16 cellular contexts compared by ENCODE assay signal in the genomic region with DNA sequence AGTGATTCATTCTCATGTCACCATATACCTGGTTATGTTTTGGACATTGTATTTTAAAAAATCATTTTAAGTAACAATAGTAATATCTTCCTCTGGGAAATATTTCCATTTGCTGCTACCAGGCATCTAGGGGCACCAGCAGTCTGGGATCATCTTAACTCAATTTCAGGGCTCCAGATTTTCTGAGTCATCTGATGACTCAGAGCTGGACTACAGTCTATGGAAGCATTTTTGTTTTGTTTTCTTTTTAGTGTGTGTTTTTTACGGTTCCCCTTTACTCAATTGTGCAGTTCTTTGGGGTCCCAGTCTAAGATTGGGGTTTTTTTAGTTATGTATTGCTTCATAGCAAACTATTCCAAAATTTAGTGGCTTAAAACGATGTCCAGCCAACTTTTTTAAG. TPM values are rescaled to one million over a fixed set of nuclear protein-coding genes. Genes with fewer than 3 reads are reported as not detected.
A peak's percentile ranks its signal among the peaks of the same experiment; 100 is the strongest.
DNase-seq lines count a peak whose midpoint lies in the region; TF ChIP-seq lines count a peak whose summit lies in the region.
"Had no signal": no experiment of that assay in that cellular context is flagged by ENCODE, and none has a peak within 500 bp of the region (broad histone marks: within the 10 kb centered on the region; RNA-seq: fewer than 3 reads in every experiment).

No MANE protein-coding gene starts in this region.

- H3K27ac Mint-ChIP-seq in glutamatergic neuron (ENCODE audit: unreplicated experiment): no peak overlapping the region
- H3K27ac Mint-ChIP-seq: endodermal cell; IgD-negative memory B cell; immature natural killer cell; natural killer cell treated with Interleukin-12 subunit alpha and Interleukin-12 subunit beta and Interleukin-15 and Interleukin-18, amount 100 ng/mL, for 72 hours had no signal

- DNase-seq in EL: peak; percentile 55
- DNase-seq in LHCN-M2 (ENCODE audit: low read depth): peak; percentile 66
- DNase-seq in amniotic epithelial cell (ENCODE audit: low read depth): peak; percentile 51
- peak; percentile 64 for DNase-seq in iris pigment epithelial cell (ENCODE audit: low read depth)
- no peak for DNase-seq in glutamatergic neuron
- DNase-seq in KG1 (lab: John Stamatoyannopoulos, UW): no peak
- DNase-seq in AG20443 (ENCODE audit: low spot score): no peak
- DNase-seq: activated T-cell treated with anti-CD3 and anti-CD28 coated beads, Interleukin-2, amount 50 U/mL, for 1 hour; DMS79; endodermal cell; immature natural killer cell; NCI-H1436; NCI-H2227 treated with DMSO at 0.1 percent for 48 hours had no signal

- no peaks in the 10 kb centered on the region for H3K36me3 Mint-ChIP-seq in glutamatergic neuron (ENCODE audit: unreplicated experiment)
- H3K36me3 Mint-ChIP-seq: immature natural killer cell; natural killer cell treated with Interleukin-12 subunit alpha and Interleukin-12 subunit beta and Interleukin-15 and Interleukin-18, amount 100 ng/mL, for 72 hours had no signal

- peaks cover 2% of the 10 kb centered on the region for H3K4me1 Mint-ChIP-seq in glutamatergic neuron (ENCODE audit: low read depth, unreplicated experiment)
- H3K4me1 Mint-ChIP-seq: endodermal cell, immature natural killer cell had no signal

- no peaks in the 10 kb centered on the region for H3K27me3 Mint-ChIP-seq in glutamatergic neuron (ENCODE audit: unreplicated experiment)
- H3K27me3 Mint-ChIP-seq: IgD-negative memory B cell; natural killer cell treated with Interleukin-12 subunit alpha and Interleukin-12 subunit beta and Interleukin-15 and Interleukin-18, amount 100 ng/mL, for 72 hours had no signal

- no peak overlapping the region for H3K4me3 Mint-ChIP-seq in glutamatergic neuron (ENCODE audit: unreplicated experiment)
- H3K4me3 Mint-ChIP-seq: endodermal cell; IgD-negative memory B cell; immature natural killer cell; natural killer cell treated with Interleukin-12 subunit alpha and Interleukin-12 subunit beta and Interleukin-15 and Interleukin-18, amount 100 ng/mL, for 72 hours had no signal

- no peak for TF ChIP-seq CTCF in glutamatergic neuron (IDR thresholded peaks at IDR 0.05; ENCODE audit: partially characterized antibody, unreplicated experiment)

- H3K9me3 Mint-ChIP-seq in glutamatergic neuron (ENCODE audit: unreplicated experiment): no peaks in the 10 kb centered on the region
- H3K9me3 Mint-ChIP-seq: endodermal cell; IgD-negative memory B cell; immature natural killer cell; natural killer cell treated with Interleukin-12 subunit alpha and Interleukin-12 subunit beta and Interleukin-15 and Interleukin-18, amount 100 ng/mL, for 72 hours had no signal

RNA-seq across cellular contexts. Expression of a gene that starts 5.7 kb away (rescaled TPM):
- total RNA-seq in LHCN-M2 (2014; rRNA removed) (68.0 and 105 TPM in 2 replicates), glutamatergic neuron (ENCODE audit: unreplicated experiment) (10.6 TPM)
- polyA plus RNA-seq in LHCN-M2 (2012): 49.2 TPM

RNA-seq across cellular contexts. Expression of a gene that starts 42.4 kb away (rescaled TPM):
- total RNA-seq in LHCN-M2 (2014; rRNA removed): 0.29 TPM in 1 of 2 replicates, not detected in the other
- 0.44 TPM for polyA plus RNA-seq in LHCN-M2 (2012)
- 2.6 TPM for total RNA-seq in glutamatergic neuron (ENCODE audit: unreplicated experiment)
- total RNA-seq: natural killer cell treated with Interleukin-12 subunit alpha and Interleukin-12 subunit beta and Interleukin-15 and Interleukin-18, amount 100 ng/mL, for 72 hours; SK-MEL-5 had no signal

Comparison
In these comparisons a context has a peak if more than half of its experiments do, and no peak if none do; other contexts are left out.
1. DNase-seq: peak in EL (single experiment), LHCN-M2 (single experiment), amniotic epithelial cell (single experiment) and iris pigment epithelial cell (single experiment); none in glutamatergic neuron (single experiment), KG1 (single experiment) and AG20443 (single experiment).